ENCODE assay signal across 2 cellular contexts in the genomic region with DNA sequence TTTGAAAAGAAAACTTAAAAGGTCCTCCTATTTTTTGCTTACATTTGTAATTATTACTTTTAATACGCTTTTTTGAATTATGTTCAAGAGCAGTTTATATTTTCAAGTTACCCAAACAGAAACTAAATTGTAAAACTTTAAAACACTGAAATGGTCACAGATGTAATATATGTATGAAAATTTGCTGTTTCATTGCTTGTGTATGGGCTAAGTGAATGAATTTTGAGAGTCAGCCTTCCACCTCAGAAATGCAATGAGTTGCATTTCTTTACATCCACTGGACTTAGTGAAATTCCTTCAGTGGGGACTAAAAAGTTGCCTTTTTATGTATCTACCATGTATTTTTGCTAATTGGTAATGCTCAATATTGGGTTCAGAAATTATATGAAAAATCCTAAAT.
TF ChIP-seq lines count a peak whose summit lies in the region.

No MANE protein-coding gene starts in this region.

TF ChIP-seq in A549, 52 proteins besides CTCF, POLR2A, EP300 and RAD21:
- TF ChIP-seq ZNF302 (CRISPR knock-in tag; IDR thresholded peaks at IDR 0.05): no peak
- TF ChIP-seq EHF (CRISPR knock-in tag; IDR thresholded peaks at IDR 0.05): no peak
- TF ChIP-seq HEYL (CRISPR knock-in tag; IDR thresholded peaks at IDR 0.05): no peak
- no peak for TF ChIP-seq FOSL2 (IDR thresholded peaks at IDR 0.05)
- TF ChIP-seq FOSL2 (CRISPR knock-in tag; IDR thresholded peaks at IDR 0.05): no peak

TF ChIP-seq in GM12878, 131 proteins besides CTCF, POLR2A, EP300 and RAD21:
- TF ChIP-seq IRF4 (IDR thresholded peaks at IDR 0.05; ENCODE audit: low read depth, low read length) (no peak), YBX1 (IDR thresholded peaks at IDR 0.05) (no peak), RB1 (IDR thresholded peaks at IDR 0.05; ENCODE audit: borderline replicate concordance) (no peak), ATF3 (IDR thresholded peaks at IDR 0.05; ENCODE audit: borderline replicate concordance, extremely low read depth, low read depth, low read length) (no peak), SUZ12 (IDR thresholded peaks at IDR 0.05; ENCODE audit: unreplicated experiment) (no peak), LARP7 (IDR thresholded peaks at IDR 0.05) (no peak), MXI1 (IDR thresholded peaks at IDR 0.05; ENCODE audit: low read depth, low read length) (no peak), STAT1 (conservative IDR thresholded peaks at IDR 0.05) (no peak), NR2C1 (IDR thresholded peaks at IDR 0.05) (no peak), CHD2 (IDR thresholded peaks at IDR 0.05; ENCODE audit: borderline replicate concordance, low read depth, low read length) (no peak), ZNF687 (IDR thresholded peaks at IDR 0.05) (no peak), ZBTB33 (IDR thresholded peaks at IDR 0.05) (no peak), CHD4 (IDR thresholded peaks at IDR 0.05) (no peak)
- TF ChIP-seq, protein P1, sequence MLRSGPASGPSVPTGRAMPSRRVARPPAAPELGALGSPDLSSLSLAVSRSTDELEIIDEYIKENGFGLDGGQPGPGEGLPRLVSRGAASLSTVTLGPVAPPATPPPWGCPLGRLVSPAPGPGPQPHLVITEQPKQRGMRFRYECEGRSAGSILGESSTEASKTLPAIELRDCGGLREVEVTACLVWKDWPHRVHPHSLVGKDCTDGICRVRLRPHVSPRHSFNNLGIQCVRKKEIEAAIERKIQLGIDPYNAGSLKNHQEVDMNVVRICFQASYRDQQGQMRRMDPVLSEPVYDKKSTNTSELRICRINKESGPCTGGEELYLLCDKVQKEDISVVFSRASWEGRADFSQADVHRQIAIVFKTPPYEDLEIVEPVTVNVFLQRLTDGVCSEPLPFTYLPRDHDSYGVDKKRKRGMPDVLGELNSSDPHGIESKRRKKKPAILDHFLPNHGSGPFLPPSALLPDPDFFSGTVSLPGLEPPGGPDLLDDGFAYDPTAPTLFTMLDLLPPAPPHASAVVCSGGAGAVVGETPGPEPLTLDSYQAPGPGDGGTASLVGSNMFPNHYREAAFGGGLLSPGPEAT (IDR thresholded peaks at IDR 0.05; ENCODE audit: low read depth): no peak
- TF ChIP-seq, protein P2, sequence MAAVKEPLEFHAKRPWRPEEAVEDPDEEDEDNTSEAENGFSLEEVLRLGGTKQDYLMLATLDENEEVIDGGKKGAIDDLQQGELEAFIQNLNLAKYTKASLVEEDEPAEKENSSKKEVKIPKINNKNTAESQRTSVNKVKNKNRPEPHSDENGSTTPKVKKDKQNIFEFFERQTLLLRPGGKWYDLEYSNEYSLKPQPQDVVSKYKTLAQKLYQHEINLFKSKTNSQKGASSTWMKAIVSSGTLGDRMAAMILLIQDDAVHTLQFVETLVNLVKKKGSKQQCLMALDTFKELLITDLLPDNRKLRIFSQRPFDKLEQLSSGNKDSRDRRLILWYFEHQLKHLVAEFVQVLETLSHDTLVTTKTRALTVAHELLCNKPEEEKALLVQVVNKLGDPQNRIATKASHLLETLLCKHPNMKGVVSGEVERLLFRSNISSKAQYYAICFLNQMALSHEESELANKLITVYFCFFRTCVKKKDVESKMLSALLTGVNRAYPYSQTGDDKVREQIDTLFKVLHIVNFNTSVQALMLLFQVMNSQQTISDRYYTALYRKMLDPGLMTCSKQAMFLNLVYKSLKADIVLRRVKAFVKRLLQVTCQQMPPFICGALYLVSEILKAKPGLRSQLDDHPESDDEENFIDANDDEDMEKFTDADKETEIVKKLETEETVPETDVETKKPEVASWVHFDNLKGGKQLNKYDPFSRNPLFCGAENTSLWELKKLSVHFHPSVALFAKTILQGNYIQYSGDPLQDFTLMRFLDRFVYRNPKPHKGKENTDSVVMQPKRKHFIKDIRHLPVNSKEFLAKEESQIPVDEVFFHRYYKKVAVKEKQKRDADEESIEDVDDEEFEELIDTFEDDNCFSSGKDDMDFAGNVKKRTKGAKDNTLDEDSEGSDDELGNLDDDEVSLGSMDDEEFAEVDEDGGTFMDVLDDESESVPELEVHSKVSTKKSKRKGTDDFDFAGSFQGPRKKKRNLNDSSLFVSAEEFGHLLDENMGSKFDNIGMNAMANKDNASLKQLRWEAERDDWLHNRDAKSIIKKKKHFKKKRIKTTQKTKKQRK (IDR thresholded peaks at IDR 0.05; ENCODE audit: low read depth, low read length): no peak
